16 cellular contexts compared by ENCODE assay signal in genomic region chr3:187051724-187052364, GRCh38.
DNase-seq lines count a peak whose midpoint lies in the region; ATAC-seq and TF ChIP-seq lines count a peak whose summit lies in the region.
"Had no signal": no experiment of that assay in that cellular context is flagged by ENCODE, and none has a peak within 500 bp of the region (broad histone marks: within the 10 kb centered on the region; RNA-seq: fewer than 3 reads in every experiment).

No MANE protein-coding gene starts in this region.

- DNase-seq in CD8-positive, alpha-beta memory T cell = no peak
- DNase-seq in NOMO-1 treated with dmso at 0.1 percent for 144 hours (lab: John Stamatoyannopoulos, UW; ENCODE audit: unreplicated experiment) (peak; percentile 24), occipital lobe (lab: John Stamatoyannopoulos, UW) (no peak), type B pancreatic cell (ENCODE audit: extremely low spot score, unreplicated experiment) (no peak), T-helper 17 cell (no peak)
- no peak for DNase-seq in natural killer cell treated with Interleukin-12 subunit alpha and Interleukin-12 subunit beta and Interleukin-15 and Interleukin-18, amount 100 ng/mL, for 72 hours (ENCODE audit: low spot score)
- DNase-seq: activated CD4-positive, alpha-beta T cell treated with anti-CD3 and anti-CD28 coated beads, Interleukin-2, amount 50 U/mL, for 1 hour; BE2C; GDM1; NCI-H1436; ovary; stimulated activated CD4-positive, alpha-beta T cell treated with anti-CD3 and anti-CD28 coated beads, Interleukin-1b, Interleukin-23, amount 100 ng/mL, for 48 hours; stimulated activated naive CD8-positive, alpha-beta T cell treated with anti-CD3 and anti-CD28 coated beads, Interleukin-15, Interleukin-2, amounts not matched to agents 100 U/mL and 50 U/mL, for 24 hours had no signal

- peaks cover 5 to 40% (median 33%) of the 10 kb centered on the region in 5 donors for H3K9me3 Mint-ChIP-seq in CD8-positive, alpha-beta memory T cell
- peaks cover 33% of the 10 kb centered on the region for H3K9me3 Mint-ChIP-seq in dendritic cell treated with granulocyte-macrophage colony-stimulating factor and Interleukin-4, amounts not matched to agents 40 ng/mL and 50 ng/mL, for 4 days
- H3K9me3 Mint-ChIP-seq in natural killer cell treated with Interleukin-12 subunit alpha and Interleukin-12 subunit beta and Interleukin-15 and Interleukin-18, amount 100 ng/mL, for 72 hours = peaks cover 19% of the 10 kb centered on the region
- H3K9me3 Mint-ChIP-seq in type B pancreatic cell = peaks cover 22% of the 10 kb centered on the region

- POLR2A ChIA-PET in CD8-positive, alpha-beta memory T cell (lab: Charles Lee) = no interaction called here

- peaks cover 57 to 82% (median 81%) of the 10 kb centered on the region in 3 donors for H3K4me1 Mint-ChIP-seq in CD8-positive, alpha-beta memory T cell
- peaks cover 49% of the 10 kb centered on the region for H3K4me1 Mint-ChIP-seq in dendritic cell treated with granulocyte-macrophage colony-stimulating factor and Interleukin-4, amounts not matched to agents 40 ng/mL and 50 ng/mL, for 4 days (ENCODE audit: low read depth)
- H3K4me1 Mint-ChIP-seq in natural killer cell treated with Interleukin-12 subunit alpha and Interleukin-12 subunit beta and Interleukin-15 and Interleukin-18, amount 100 ng/mL, for 72 hours (ENCODE audit: low read depth in 2 of 2) = peaks cover 46 to 51% of the 10 kb centered on the region in 2 donors
- no peaks in the 10 kb centered on the region for H3K4me1 Mint-ChIP-seq in type B pancreatic cell (ENCODE audit: unreplicated experiment)
- peaks cover 26% of the 10 kb centered on the region for H3K4me1 Mint-ChIP-seq in T-helper 17 cell

- peaks cover 62 to 92% (median 63%) of the 10 kb centered on the region in 3 donors for H3K36me3 Mint-ChIP-seq in CD8-positive, alpha-beta memory T cell
- peaks cover 100% of the 10 kb centered on the region for H3K36me3 Mint-ChIP-seq in dendritic cell treated with granulocyte-macrophage colony-stimulating factor and Interleukin-4, amounts not matched to agents 40 ng/mL and 50 ng/mL, for 4 days (ENCODE audit: low read depth)
- H3K36me3 Mint-ChIP-seq in natural killer cell treated with Interleukin-12 subunit alpha and Interleukin-12 subunit beta and Interleukin-15 and Interleukin-18, amount 100 ng/mL, for 72 hours = peaks cover 78% of the 10 kb centered on the region
- H3K36me3 Mint-ChIP-seq in type B pancreatic cell = peaks cover 56% of the 10 kb centered on the region
- H3K36me3 Mint-ChIP-seq in T-helper 17 cell (ENCODE audit: low read depth) = peaks cover 23% of the 10 kb centered on the region

- CTCF ChIA-PET in CD8-positive, alpha-beta memory T cell (lab: Charles Lee) = interaction anchor here (2.3 kb wide), 1 partner anchor 203 kb away, joined by 6 read pairs; no protein-coding TSS in a partner anchor

- no peaks in the 10 kb centered on the region for H3K27me3 Mint-ChIP-seq in CD8-positive, alpha-beta memory T cell
- no peaks in the 10 kb centered on the region for H3K27me3 Mint-ChIP-seq in dendritic cell treated with granulocyte-macrophage colony-stimulating factor and Interleukin-4, amounts not matched to agents 40 ng/mL and 50 ng/mL, for 4 days
- H3K27me3 Mint-ChIP-seq in natural killer cell treated with Interleukin-12 subunit alpha and Interleukin-12 subunit beta and Interleukin-15 and Interleukin-18, amount 100 ng/mL, for 72 hours = no peaks in the 10 kb centered on the region
- H3K27me3 Mint-ChIP-seq in type B pancreatic cell (no peaks in the 10 kb centered on the region), T-helper 17 cell (no peaks in the 10 kb centered on the region)

- no peak overlapping the region for H3K4me3 ChIP-seq in CD8-positive, alpha-beta memory T cell (ENCODE audit: low read length)
- H3K4me3 ChIP-seq: ascending aorta, ovary, tibial artery had no signal

- peak overlapping the region in 1 of 7 donors; percentile 38 for H3K4me3 Mint-ChIP-seq in CD8-positive, alpha-beta memory T cell
- no peak overlapping the region for H3K4me3 Mint-ChIP-seq in dendritic cell treated with granulocyte-macrophage colony-stimulating factor and Interleukin-4, amounts not matched to agents 40 ng/mL and 50 ng/mL, for 4 days
- no peak overlapping the region for H3K4me3 Mint-ChIP-seq in natural killer cell treated with Interleukin-12 subunit alpha and Interleukin-12 subunit beta and Interleukin-15 and Interleukin-18, amount 100 ng/mL, for 72 hours
- H3K4me3 Mint-ChIP-seq in type B pancreatic cell (no peak overlapping the region), T-helper 17 cell (no peak overlapping the region)

- peak overlapping the region in 5 of 8 donors; percentile 17 to 66 (median 36) for H3K27ac Mint-ChIP-seq in CD8-positive, alpha-beta memory T cell
- peak overlapping the region; percentile 32 for H3K27ac Mint-ChIP-seq in dendritic cell treated with granulocyte-macrophage colony-stimulating factor and Interleukin-4, amounts not matched to agents 40 ng/mL and 50 ng/mL, for 4 days
- peak overlapping the region; percentile 19 to 50 for H3K27ac Mint-ChIP-seq in natural killer cell treated with Interleukin-12 subunit alpha and Interleukin-12 subunit beta and Interleukin-15 and Interleukin-18, amount 100 ng/mL, for 72 hours
- no peak overlapping the region for H3K27ac Mint-ChIP-seq in type B pancreatic cell
- no peak overlapping the region for H3K27ac Mint-ChIP-seq in T-helper 17 cell

- H3K27ac ChIP-seq in CD8-positive, alpha-beta memory T cell (ENCODE audit: low read depth, low read length) = no peak overlapping the region
- H3K27ac ChIP-seq: ascending aorta, ovary, tibial artery had no signal

- H3K4me1 ChIP-seq in CD8-positive, alpha-beta memory T cell (ENCODE audit: insufficient read depth, low read length) = peaks cover 38% of the 10 kb centered on the region
- H3K4me1 ChIP-seq: ascending aorta, BE2C, tibial artery had no signal

- peaks cover 26% of the 10 kb centered on the region for H3K36me3 ChIP-seq in CD8-positive, alpha-beta memory T cell (ENCODE audit: insufficient read depth, low read length)
- H3K36me3 ChIP-seq: BE2C, ovary had no signal

- H3K9me3 ChIP-seq in CD8-positive, alpha-beta memory T cell (ENCODE audit: low read length) = no peaks in the 10 kb centered on the region
- no peaks in the 10 kb centered on the region for H3K9me3 ChIP-seq in T-helper 17 cell (ENCODE audit: control insufficient read depth, low read length, poor library complexity, severe bottlenecking)
- H3K9me3 ChIP-seq: BE2C, ovary had no signal

- intact Hi-C loops in dendritic cell treated with granulocyte-macrophage colony-stimulating factor and Interleukin-4, amounts not matched to agents 40 ng/mL and 50 ng/mL, for 4 days (cut with micrococcal nuclease) = no loop called here

- TF ChIP-seq CTCF in type B pancreatic cell (conservative IDR thresholded peaks at IDR 0.05) = no peak

- ATAC-seq in natural killer cell treated with Interleukin-12 subunit alpha and Interleukin-12 subunit beta and Interleukin-15 and Interleukin-18, amount 100 ng/mL, for 72 hours = no peak
- no peak for ATAC-seq in T-helper 17 cell

- no peaks in the 10 kb centered on the region for H3K27me3 ChIP-seq in CD8-positive, alpha-beta memory T cell (ENCODE audit: insufficient read depth, low read length, poor library complexity, severe bottlenecking)
- H3K27me3 ChIP-seq: ascending aorta, BE2C, ovary, tibial artery had no signal

Comparison
In these comparisons a context has a peak if more than half of its experiments do, and no peak if none do; other contexts are left out.
1. H3K27ac Mint-ChIP-seq: peak in CD8-positive, alpha-beta memory T cell (5 of 8), dendritic cell treated with granulocyte-macrophage colony-stimulating factor and Interleukin-4, amounts not matched to agents 40 ng/mL and 50 ng/mL, for 4 days (single experiment) and natural killer cell treated with Interleukin-12 subunit alpha and Interleukin-12 subunit beta and Interleukin-15 and Interleukin-18, amount 100 ng/mL, for 72 hours (2 of 2); none in type B pancreatic cell (single experiment) and T-helper 17 cell (single experiment).